Comparison of ENCODE assay signal across 1 cellular context in the genomic region with DNA sequence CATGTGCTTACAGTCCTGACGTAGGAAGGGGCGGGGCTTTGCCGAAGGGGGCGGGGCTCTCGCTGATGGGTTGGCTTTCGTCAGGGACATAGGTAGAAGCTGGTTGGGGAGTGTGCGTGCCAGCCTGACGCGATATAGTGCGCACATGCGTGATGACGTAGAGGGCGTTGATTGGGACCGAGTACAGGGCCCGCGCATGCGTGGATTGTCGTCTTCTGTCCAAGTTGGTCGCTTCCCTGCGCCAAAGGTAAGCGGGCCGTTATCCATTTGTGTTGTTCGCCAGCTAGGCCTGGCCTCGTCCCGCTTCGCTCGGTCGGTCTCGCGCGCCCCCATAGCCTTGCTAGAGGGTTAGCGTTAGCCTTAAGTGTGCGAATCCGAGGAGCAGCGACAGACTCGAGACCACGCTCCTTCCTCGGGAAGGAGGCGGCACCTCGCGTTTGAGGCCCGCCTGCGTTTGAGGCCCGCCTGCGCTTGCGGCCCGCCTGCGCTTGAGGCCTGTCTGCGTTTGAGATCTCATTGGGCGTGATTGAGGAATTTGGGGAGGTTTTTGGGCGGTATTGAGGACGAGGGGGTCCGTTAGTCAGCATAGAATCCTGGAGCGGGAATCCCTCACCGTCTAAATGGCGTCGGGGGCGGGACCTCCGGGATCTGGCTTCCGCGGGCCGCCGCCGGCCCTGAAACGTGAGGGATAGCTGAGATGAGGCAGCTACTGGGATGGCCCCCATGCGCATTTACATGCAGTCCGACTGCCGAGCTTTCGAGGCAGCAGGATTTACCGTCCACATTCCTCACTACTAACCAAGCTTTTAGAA.
TF ChIP-seq lines count a peak whose summit lies in the region.

A gene (plus strand): TSS at position 197 of the 812 bp plus-strand sequence. CDS start 710 bp downstream, outside the sequence.

TF ChIP-seq in K562, 482 proteins besides CTCF, POLR2A, EP300 and RAD21 (continued from another document and continues in another):
- TF ChIP-seq, protein P1, sequence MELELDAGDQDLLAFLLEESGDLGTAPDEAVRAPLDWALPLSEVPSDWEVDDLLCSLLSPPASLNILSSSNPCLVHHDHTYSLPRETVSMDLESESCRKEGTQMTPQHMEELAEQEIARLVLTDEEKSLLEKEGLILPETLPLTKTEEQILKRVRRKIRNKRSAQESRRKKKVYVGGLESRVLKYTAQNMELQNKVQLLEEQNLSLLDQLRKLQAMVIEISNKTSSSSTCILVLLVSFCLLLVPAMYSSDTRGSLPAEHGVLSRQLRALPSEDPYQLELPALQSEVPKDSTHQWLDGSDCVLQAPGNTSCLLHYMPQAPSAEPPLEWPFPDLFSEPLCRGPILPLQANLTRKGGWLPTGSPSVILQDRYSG (tag; conservative IDR thresholded peaks at IDR 0.05; ENCODE audit: low read depth) = no peak
- peak; percentile 21 for TF ChIP-seq TAF9B (IDR thresholded peaks at IDR 0.05; ENCODE audit: partially characterized antibody)
- no peak for TF ChIP-seq MCM2 (IDR thresholded peaks at IDR 0.05; ENCODE audit: low read depth)
- no peak for TF ChIP-seq POU5F1 (IDR thresholded peaks at IDR 0.05; ENCODE audit: borderline replicate concordance, low read depth, low read length, partially characterized antibody)
- TF ChIP-seq MCM7 (IDR thresholded peaks at IDR 0.05) = no peak
- no peak for TF ChIP-seq SMAD3 (CRISPR knock-in tag; conservative IDR thresholded peaks at IDR 0.05)
- TF ChIP-seq KAT8 (IDR thresholded peaks at IDR 0.05; ENCODE audit: low read depth) = no peak
- no peak for TF ChIP-seq SMARCA5 (IDR thresholded peaks at IDR 0.05)
- no peak for TF ChIP-seq NR2C2 (CRISPR knock-in tag; IDR thresholded peaks at IDR 0.05)
- no peak for TF ChIP-seq NR2C2 (tag; IDR thresholded peaks at IDR 0.05)
- TF ChIP-seq ZC3H4 (CRISPR knock-in tag; IDR thresholded peaks at IDR 0.05; ENCODE audit: borderline replicate concordance) = no peak
- TF ChIP-seq RFX5 (IDR thresholded peaks at IDR 0.05; ENCODE audit: low read depth, low read length) = no peak
- no peak for TF ChIP-seq NCOA4 (IDR thresholded peaks at IDR 0.05; ENCODE audit: partially characterized antibody)
- TF ChIP-seq STAT5B (CRISPR knock-in tag; IDR thresholded peaks at IDR 0.05) = no peak
- TF ChIP-seq, protein P2, sequence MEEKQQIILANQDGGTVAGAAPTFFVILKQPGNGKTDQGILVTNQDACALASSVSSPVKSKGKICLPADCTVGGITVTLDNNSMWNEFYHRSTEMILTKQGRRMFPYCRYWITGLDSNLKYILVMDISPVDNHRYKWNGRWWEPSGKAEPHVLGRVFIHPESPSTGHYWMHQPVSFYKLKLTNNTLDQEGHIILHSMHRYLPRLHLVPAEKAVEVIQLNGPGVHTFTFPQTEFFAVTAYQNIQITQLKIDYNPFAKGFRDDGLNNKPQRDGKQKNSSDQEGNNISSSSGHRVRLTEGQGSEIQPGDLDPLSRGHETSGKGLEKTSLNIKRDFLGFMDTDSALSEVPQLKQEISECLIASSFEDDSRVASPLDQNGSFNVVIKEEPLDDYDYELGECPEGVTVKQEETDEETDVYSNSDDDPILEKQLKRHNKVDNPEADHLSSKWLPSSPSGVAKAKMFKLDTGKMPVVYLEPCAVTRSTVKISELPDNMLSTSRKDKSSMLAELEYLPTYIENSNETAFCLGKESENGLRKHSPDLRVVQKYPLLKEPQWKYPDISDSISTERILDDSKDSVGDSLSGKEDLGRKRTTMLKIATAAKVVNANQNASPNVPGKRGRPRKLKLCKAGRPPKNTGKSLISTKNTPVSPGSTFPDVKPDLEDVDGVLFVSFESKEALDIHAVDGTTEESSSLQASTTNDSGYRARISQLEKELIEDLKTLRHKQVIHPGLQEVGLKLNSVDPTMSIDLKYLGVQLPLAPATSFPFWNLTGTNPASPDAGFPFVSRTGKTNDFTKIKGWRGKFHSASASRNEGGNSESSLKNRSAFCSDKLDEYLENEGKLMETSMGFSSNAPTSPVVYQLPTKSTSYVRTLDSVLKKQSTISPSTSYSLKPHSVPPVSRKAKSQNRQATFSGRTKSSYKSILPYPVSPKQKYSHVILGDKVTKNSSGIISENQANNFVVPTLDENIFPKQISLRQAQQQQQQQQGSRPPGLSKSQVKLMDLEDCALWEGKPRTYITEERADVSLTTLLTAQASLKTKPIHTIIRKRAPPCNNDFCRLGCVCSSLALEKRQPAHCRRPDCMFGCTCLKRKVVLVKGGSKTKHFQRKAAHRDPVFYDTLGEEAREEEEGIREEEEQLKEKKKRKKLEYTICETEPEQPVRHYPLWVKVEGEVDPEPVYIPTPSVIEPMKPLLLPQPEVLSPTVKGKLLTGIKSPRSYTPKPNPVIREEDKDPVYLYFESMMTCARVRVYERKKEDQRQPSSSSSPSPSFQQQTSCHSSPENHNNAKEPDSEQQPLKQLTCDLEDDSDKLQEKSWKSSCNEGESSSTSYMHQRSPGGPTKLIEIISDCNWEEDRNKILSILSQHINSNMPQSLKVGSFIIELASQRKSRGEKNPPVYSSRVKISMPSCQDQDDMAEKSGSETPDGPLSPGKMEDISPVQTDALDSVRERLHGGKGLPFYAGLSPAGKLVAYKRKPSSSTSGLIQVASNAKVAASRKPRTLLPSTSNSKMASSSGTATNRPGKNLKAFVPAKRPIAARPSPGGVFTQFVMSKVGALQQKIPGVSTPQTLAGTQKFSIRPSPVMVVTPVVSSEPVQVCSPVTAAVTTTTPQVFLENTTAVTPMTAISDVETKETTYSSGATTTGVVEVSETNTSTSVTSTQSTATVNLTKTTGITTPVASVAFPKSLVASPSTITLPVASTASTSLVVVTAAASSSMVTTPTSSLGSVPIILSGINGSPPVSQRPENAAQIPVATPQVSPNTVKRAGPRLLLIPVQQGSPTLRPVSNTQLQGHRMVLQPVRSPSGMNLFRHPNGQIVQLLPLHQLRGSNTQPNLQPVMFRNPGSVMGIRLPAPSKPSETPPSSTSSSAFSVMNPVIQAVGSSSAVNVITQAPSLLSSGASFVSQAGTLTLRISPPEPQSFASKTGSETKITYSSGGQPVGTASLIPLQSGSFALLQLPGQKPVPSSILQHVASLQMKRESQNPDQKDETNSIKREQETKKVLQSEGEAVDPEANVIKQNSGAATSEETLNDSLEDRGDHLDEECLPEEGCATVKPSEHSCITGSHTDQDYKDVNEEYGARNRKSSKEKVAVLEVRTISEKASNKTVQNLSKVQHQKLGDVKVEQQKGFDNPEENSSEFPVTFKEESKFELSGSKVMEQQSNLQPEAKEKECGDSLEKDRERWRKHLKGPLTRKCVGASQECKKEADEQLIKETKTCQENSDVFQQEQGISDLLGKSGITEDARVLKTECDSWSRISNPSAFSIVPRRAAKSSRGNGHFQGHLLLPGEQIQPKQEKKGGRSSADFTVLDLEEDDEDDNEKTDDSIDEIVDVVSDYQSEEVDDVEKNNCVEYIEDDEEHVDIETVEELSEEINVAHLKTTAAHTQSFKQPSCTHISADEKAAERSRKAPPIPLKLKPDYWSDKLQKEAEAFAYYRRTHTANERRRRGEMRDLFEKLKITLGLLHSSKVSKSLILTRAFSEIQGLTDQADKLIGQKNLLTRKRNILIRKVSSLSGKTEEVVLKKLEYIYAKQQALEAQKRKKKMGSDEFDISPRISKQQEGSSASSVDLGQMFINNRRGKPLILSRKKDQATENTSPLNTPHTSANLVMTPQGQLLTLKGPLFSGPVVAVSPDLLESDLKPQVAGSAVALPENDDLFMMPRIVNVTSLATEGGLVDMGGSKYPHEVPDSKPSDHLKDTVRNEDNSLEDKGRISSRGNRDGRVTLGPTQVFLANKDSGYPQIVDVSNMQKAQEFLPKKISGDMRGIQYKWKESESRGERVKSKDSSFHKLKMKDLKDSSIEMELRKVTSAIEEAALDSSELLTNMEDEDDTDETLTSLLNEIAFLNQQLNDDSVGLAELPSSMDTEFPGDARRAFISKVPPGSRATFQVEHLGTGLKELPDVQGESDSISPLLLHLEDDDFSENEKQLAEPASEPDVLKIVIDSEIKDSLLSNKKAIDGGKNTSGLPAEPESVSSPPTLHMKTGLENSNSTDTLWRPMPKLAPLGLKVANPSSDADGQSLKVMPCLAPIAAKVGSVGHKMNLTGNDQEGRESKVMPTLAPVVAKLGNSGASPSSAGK (IDR thresholded peaks at IDR 0.05) = peak; percentile 80
- TF ChIP-seq ZNF134 (CRISPR knock-in tag; conservative IDR thresholded peaks at IDR 0.05) = no peak
- no peak for TF ChIP-seq PCBP2 (IDR thresholded peaks at IDR 0.05; ENCODE audit: low read depth, low read length, poor library complexity, severe bottlenecking)
- no peak for TF ChIP-seq FOXA1 (IDR thresholded peaks at IDR 0.05; ENCODE audit: borderline replicate concordance)
- TF ChIP-seq SRSF1 (IDR thresholded peaks at IDR 0.05; ENCODE audit: low read depth, low read length) = no peak
- TF ChIP-seq, protein P3, sequence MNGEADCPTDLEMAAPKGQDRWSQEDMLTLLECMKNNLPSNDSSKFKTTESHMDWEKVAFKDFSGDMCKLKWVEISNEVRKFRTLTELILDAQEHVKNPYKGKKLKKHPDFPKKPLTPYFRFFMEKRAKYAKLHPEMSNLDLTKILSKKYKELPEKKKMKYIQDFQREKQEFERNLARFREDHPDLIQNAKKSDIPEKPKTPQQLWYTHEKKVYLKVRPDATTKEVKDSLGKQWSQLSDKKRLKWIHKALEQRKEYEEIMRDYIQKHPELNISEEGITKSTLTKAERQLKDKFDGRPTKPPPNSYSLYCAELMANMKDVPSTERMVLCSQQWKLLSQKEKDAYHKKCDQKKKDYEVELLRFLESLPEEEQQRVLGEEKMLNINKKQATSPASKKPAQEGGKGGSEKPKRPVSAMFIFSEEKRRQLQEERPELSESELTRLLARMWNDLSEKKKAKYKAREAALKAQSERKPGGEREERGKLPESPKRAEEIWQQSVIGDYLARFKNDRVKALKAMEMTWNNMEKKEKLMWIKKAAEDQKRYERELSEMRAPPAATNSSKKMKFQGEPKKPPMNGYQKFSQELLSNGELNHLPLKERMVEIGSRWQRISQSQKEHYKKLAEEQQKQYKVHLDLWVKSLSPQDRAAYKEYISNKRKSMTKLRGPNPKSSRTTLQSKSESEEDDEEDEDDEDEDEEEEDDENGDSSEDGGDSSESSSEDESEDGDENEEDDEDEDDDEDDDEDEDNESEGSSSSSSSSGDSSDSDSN (IDR thresholded peaks at IDR 0.05; ENCODE audit: borderline replicate concordance in 1 of 2, low read depth in 2 of 2, low read length in 2 of 2) = no peak
- TF ChIP-seq, protein P4, sequence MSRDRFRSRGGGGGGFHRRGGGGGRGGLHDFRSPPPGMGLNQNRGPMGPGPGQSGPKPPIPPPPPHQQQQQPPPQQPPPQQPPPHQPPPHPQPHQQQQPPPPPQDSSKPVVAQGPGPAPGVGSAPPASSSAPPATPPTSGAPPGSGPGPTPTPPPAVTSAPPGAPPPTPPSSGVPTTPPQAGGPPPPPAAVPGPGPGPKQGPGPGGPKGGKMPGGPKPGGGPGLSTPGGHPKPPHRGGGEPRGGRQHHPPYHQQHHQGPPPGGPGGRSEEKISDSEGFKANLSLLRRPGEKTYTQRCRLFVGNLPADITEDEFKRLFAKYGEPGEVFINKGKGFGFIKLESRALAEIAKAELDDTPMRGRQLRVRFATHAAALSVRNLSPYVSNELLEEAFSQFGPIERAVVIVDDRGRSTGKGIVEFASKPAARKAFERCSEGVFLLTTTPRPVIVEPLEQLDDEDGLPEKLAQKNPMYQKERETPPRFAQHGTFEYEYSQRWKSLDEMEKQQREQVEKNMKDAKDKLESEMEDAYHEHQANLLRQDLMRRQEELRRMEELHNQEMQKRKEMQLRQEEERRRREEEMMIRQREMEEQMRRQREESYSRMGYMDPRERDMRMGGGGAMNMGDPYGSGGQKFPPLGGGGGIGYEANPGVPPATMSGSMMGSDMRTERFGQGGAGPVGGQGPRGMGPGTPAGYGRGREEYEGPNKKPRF (IDR thresholded peaks at IDR 0.05; ENCODE audit: low read depth, low read length) = no peak
- TF ChIP-seq FOXK1 (CRISPR knock-in tag; IDR thresholded peaks at IDR 0.05; ENCODE audit: borderline replicate concordance) = peak; percentile 82; the same call in 1 of the 2 replicates
- TF ChIP-seq NCOA6 (IDR thresholded peaks at IDR 0.05) = 0 out of 2 replicates have a peak, but pooled peaks have one; percentile 43
- TF ChIP-seq RNF2 (IDR thresholded peaks at IDR 0.05) = 0 out of 2 replicates have a peak, but pooled peaks have one; percentile 45
- TF ChIP-seq, protein P5, sequence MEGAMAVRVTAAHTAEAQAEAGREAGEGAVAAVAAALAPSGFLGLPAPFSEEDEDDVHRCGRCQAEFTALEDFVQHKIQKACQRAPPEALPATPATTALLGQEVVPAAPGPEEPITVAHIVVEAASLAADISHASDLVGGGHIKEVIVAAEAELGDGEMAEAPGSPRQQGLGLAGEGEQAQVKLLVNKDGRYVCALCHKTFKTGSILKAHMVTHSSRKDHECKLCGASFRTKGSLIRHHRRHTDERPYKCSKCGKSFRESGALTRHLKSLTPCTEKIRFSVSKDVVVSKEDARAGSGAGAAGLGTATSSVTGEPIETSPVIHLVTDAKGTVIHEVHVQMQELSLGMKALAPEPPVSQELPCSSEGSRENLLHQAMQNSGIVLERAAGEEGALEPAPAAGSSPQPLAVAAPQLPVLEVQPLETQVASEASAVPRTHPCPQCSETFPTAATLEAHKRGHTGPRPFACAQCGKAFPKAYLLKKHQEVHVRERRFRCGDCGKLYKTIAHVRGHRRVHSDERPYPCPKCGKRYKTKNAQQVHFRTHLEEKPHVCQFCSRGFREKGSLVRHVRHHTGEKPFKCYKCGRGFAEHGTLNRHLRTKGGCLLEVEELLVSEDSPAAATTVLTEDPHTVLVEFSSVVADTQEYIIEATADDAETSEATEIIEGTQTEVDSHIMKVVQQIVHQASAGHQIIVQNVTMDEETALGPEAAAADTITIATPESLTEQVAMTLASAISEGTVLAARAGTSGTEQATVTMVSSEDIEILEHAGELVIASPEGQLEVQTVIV (CRISPR knock-in tag; IDR thresholded peaks at IDR 0.05; ENCODE audit: borderline replicate concordance) = no peak
- no peak for TF ChIP-seq ZNF766 (CRISPR knock-in tag; conservative IDR thresholded peaks at IDR 0.05)
- no peak for TF ChIP-seq ZFP36 (IDR thresholded peaks at IDR 0.05; ENCODE audit: low read depth, low read length, partially characterized antibody)
- TF ChIP-seq, protein P6, sequence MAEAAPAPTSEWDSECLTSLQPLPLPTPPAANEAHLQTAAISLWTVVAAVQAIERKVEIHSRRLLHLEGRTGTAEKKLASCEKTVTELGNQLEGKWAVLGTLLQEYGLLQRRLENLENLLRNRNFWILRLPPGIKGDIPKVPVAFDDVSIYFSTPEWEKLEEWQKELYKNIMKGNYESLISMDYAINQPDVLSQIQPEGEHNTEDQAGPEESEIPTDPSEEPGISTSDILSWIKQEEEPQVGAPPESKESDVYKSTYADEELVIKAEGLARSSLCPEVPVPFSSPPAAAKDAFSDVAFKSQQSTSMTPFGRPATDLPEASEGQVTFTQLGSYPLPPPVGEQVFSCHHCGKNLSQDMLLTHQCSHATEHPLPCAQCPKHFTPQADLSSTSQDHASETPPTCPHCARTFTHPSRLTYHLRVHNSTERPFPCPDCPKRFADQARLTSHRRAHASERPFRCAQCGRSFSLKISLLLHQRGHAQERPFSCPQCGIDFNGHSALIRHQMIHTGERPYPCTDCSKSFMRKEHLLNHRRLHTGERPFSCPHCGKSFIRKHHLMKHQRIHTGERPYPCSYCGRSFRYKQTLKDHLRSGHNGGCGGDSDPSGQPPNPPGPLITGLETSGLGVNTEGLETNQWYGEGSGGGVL (CRISPR knock-in tag; IDR thresholded peaks at IDR 0.05) = no peak
- TF ChIP-seq, protein P7, sequence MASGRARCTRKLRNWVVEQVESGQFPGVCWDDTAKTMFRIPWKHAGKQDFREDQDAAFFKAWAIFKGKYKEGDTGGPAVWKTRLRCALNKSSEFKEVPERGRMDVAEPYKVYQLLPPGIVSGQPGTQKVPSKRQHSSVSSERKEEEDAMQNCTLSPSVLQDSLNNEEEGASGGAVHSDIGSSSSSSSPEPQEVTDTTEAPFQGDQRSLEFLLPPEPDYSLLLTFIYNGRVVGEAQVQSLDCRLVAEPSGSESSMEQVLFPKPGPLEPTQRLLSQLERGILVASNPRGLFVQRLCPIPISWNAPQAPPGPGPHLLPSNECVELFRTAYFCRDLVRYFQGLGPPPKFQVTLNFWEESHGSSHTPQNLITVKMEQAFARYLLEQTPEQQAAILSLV (tag; IDR thresholded peaks at IDR 0.05) = no peak
- TF ChIP-seq ASH1L (IDR thresholded peaks at IDR 0.05; ENCODE audit: borderline replicate concordance, low read depth, partially characterized antibody) = no peak
